1 cellular context compared by ENCODE assay signal in the genomic region with DNA sequence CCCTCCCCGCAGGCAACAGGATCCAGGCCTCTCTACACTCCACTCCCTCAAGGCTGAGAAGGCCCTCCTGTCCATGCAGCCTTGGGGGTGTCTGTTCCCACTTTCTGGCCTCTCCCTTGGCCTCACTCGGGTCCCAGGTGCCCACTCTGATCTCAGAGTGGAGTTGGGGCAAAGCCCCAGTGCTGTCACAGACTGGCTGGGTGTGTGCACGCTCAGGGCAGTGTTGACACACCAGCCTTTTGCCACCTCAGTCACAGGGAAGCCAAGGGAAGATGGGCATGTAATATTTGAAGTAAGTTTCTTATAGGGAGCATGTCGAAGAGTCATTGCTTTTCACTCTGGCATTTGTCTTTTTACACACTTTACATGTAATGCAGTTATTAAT.
TF ChIP-seq lines count a peak whose summit lies in the region.

No MANE protein-coding gene starts in this region.

TF ChIP-seq in GM12878, 131 proteins besides CTCF, POLR2A, EP300 and RAD21:
- TF ChIP-seq TCF3 (IDR thresholded peaks at IDR 0.05; ENCODE audit: borderline replicate concordance, insufficient read depth, low read depth, low read length) = no peak
- no peak for TF ChIP-seq TCF12 (IDR thresholded peaks at IDR 0.05; ENCODE audit: low read depth, low read length)
- TF ChIP-seq ZSCAN29 (IDR thresholded peaks at IDR 0.05) = no peak
- TF ChIP-seq, protein P1, sequence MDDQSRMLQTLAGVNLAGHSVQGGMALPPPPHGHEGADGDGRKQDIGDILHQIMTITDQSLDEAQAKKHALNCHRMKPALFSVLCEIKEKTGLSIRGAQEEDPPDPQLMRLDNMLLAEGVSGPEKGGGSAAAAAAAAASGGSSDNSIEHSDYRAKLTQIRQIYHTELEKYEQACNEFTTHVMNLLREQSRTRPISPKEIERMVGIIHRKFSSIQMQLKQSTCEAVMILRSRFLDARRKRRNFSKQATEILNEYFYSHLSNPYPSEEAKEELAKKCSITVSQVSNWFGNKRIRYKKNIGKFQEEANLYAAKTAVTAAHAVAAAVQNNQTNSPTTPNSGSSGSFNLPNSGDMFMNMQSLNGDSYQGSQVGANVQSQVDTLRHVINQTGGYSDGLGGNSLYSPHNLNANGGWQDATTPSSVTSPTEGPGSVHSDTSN (IDR thresholded peaks at IDR 0.05; ENCODE audit: insufficient replicate concordance, low read depth, low read length) = no peak
- TF ChIP-seq, protein P2, sequence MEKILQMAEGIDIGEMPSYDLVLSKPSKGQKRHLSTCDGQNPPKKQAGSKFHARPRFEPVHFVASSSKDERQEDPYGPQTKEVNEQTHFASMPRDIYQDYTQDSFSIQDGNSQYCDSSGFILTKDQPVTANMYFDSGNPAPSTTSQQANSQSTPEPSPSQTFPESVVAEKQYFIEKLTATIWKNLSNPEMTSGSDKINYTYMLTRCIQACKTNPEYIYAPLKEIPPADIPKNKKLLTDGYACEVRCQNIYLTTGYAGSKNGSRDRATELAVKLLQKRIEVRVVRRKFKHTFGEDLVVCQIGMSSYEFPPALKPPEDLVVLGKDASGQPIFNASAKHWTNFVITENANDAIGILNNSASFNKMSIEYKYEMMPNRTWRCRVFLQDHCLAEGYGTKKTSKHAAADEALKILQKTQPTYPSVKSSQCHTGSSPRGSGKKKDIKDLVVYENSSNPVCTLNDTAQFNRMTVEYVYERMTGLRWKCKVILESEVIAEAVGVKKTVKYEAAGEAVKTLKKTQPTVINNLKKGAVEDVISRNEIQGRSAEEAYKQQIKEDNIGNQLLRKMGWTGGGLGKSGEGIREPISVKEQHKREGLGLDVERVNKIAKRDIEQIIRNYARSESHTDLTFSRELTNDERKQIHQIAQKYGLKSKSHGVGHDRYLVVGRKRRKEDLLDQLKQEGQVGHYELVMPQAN (conservative IDR thresholded peaks at IDR 0.05) = no peak
- TF ChIP-seq KAT2A (conservative IDR thresholded peaks at IDR 0.05; ENCODE audit: control insufficient read depth, low read depth, low read length) = no peak
- TF ChIP-seq, protein P3, sequence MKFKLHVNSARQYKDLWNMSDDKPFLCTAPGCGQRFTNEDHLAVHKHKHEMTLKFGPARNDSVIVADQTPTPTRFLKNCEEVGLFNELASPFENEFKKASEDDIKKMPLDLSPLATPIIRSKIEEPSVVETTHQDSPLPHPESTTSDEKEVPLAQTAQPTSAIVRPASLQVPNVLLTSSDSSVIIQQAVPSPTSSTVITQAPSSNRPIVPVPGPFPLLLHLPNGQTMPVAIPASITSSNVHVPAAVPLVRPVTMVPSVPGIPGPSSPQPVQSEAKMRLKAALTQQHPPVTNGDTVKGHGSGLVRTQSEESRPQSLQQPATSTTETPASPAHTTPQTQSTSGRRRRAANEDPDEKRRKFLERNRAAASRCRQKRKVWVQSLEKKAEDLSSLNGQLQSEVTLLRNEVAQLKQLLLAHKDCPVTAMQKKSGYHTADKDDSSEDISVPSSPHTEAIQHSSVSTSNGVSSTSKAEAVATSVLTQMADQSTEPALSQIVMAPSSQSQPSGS (IDR thresholded peaks at IDR 0.05; ENCODE audit: low read length) = no peak
- TF ChIP-seq NFXL1 (IDR thresholded peaks at IDR 0.05; ENCODE audit: borderline replicate concordance) = no peak
- TF ChIP-seq LARP7 (IDR thresholded peaks at IDR 0.05) = no peak
- no peak for TF ChIP-seq EGR1 (IDR thresholded peaks at IDR 0.05; ENCODE audit: borderline replicate concordance in 1 of 2, low read depth in 2 of 2, low read length in 2 of 2)
- no peak for TF ChIP-seq YBX1 (IDR thresholded peaks at IDR 0.05)
- TF ChIP-seq, protein P4, sequence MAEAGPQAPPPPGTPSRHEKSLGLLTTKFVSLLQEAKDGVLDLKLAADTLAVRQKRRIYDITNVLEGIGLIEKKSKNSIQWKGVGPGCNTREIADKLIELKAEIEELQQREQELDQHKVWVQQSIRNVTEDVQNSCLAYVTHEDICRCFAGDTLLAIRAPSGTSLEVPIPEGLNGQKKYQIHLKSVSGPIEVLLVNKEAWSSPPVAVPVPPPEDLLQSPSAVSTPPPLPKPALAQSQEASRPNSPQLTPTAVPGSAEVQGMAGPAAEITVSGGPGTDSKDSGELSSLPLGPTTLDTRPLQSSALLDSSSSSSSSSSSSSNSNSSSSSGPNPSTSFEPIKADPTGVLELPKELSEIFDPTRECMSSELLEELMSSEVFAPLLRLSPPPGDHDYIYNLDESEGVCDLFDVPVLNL (IDR thresholded peaks at IDR 0.05; ENCODE audit: low read depth, low read length) = no peak
- no peak for TF ChIP-seq NR2C1 (IDR thresholded peaks at IDR 0.05)
- TF ChIP-seq CREM (IDR thresholded peaks at IDR 0.05; ENCODE audit: low read depth) = no peak
- no peak for TF ChIP-seq RCOR1 (conservative IDR thresholded peaks at IDR 0.05; ENCODE audit: low read depth, low read length)
- TF ChIP-seq SRF (IDR thresholded peaks at IDR 0.05; ENCODE audit: low read depth in 2 of 2, low read length in 2 of 2) = no peak
- TF ChIP-seq ZNF384 (IDR thresholded peaks at IDR 0.05; ENCODE audit: borderline replicate concordance, low read depth, low read length) = no peak
- no peak for TF ChIP-seq PML (IDR thresholded peaks at IDR 0.05; ENCODE audit: low read length)
- TF ChIP-seq MEF2B (IDR thresholded peaks at IDR 0.05; ENCODE audit: partially characterized antibody, poor library complexity, severe bottlenecking) = no peak
